23 cellular contexts compared by ENCODE assay signal in genomic region chr6:34743625-34744293, GRCh38. TPM values are rescaled to one million over a fixed set of nuclear protein-coding genes. Genes with fewer than 3 reads are reported as not detected.
A peak's percentile ranks its signal among the peaks of the same experiment; 100 is the strongest.
DNase-seq lines count a peak whose midpoint lies in the region; ATAC-seq and TF ChIP-seq lines count a peak whose summit lies in the region.
"Had no signal": no experiment of that assay in that cellular context is flagged by ENCODE, and none has a peak within 500 bp of the region (broad histone marks: within the 10 kb centered on the region; RNA-seq: fewer than 3 reads in every experiment).

No MANE protein-coding gene starts in this region.

- TF ChIP-seq CTCF in GM12865 (IDR thresholded peaks at IDR 0.05; ENCODE audit: insufficient read depth, low read depth, low read length, missing control alignments) (no peak), hepatocyte (IDR thresholded peaks at IDR 0.05; ENCODE audit: poor library complexity) (no peak)

- no peaks in the 10 kb centered on the region for H3K36me3 ChIP-seq in hepatocyte (replicated peaks; ENCODE audit: insufficient read depth, low read depth)
- H3K36me3 ChIP-seq: BE2C had no signal

- H3K79me2 ChIP-seq in hepatocyte, result no peaks in the 10 kb centered on the region

- intact Hi-C loops in sciatic nerve (cut with DNase I), result no loop called here

- H2AFZ ChIP-seq in hepatocyte, result no peak overlapping the region

- H3K9me2 ChIP-seq in hepatocyte (replicated peaks; ENCODE audit: insufficient read depth), result no peaks in the 10 kb centered on the region

- H3K9me3 ChIP-seq in hepatocyte (ENCODE audit: low read depth), result no peaks in the 10 kb centered on the region
- H3K9me3 ChIP-seq: BE2C had no signal

- no peak overlapping the region for H3K4me3 ChIP-seq in GM12865 (ENCODE audit: low read depth, low read length)
- no peak overlapping the region for H3K4me3 ChIP-seq in hepatocyte
- H3K4me3 ChIP-seq: SK-N-MC had no signal

- H3K4me1 ChIP-seq in hepatocyte (ENCODE audit: insufficient read depth), result peaks cover 18% of the 10 kb centered on the region
- H3K4me1 ChIP-seq: BE2C had no signal

- 88% methylated on average over 7 of the region's 7 CpGs for WGBS in hepatocyte (ENCODE audit: low lambda C conversion rate, missing lambda C conversion rate)

- no peak overlapping the region for H3K4me2 ChIP-seq in hepatocyte

- in situ Hi-C loops in Caki2 (cut with HindIII; ENCODE audit: low pct_unique_long_range_greater_than_20kb, low sequenced_read_pairs), result no loop called here

- ATAC-seq in sciatic nerve, result no peak
- no peak for ATAC-seq in HG03342 (IDR thresholded peaks at IDR 0.05; ENCODE audit: unreplicated experiment)
- ATAC-seq: HCT116, PC-3 had no signal

- DNase-seq in Caki2 (ENCODE audit: low read depth) (peak; percentile 16), GM12865 (ENCODE audit: low read depth) (peak; percentile 22), hepatocyte (ENCODE audit: low spot score) (no peak), sciatic nerve (ENCODE audit: low spot score) (peak; percentile 25), UCSD-AML1 (lab: John Stamatoyannopoulos, UW; ENCODE audit: unreplicated experiment) (no peak), cerebellum (ENCODE audit: low spot score) (no peak)
- DNase-seq: BE2C; CD4-positive, CD25-positive, alpha-beta regulatory T cell; COR-L47; DMS 273 treated with DMSO at 0.1 percent for 48 hours; DND-41; Karpas-422; NCI-H1694 treated with DMSO at 0.1 percent for 48 hours; NCI-H2081 treated with DMSO at 0.1 percent for 48 hours; NCI-H446; NCI-H526; PC-3; SHP77 treated with DMSO at 0.1 percent for 48 hours; SW 1271 had no signal

- H3K27me3 ChIP-seq in hepatocyte, result no peaks in the 10 kb centered on the region
- H3K27me3 ChIP-seq: BE2C had no signal

- H3K27ac ChIP-seq in hepatocyte, result peak overlapping the region; percentile 91
- H3K27ac ChIP-seq: RWPE1, SK-N-MC had no signal

- H4K20me1 ChIP-seq in hepatocyte (ENCODE audit: insufficient read depth, poor library complexity, severe bottlenecking), result no peaks in the 10 kb centered on the region

RNA-seq across cellular contexts. Expression of gene SNRPC, which starts 13.5 kb away (rescaled TPM):
- 468 and 560 TPM in 2 replicates for total RNA-seq in Caki2 (2014; rRNA removed; shearing (Covaris generic); ENCODE audit: low replicate concordance)
- total RNA-seq in hepatocyte (86.9 and 95.2 TPM in 2 replicates), sciatic nerve (38.4 TPM), cerebellum (33.0 TPM)
- 224 and 256 TPM in 2 replicates for polyA plus RNA-seq in hepatocyte

RNA-seq across cellular contexts. Expression of gene ILRUN, which starts 47.2 kb away (rescaled TPM):
- 46.1 and 54.5 TPM in 2 replicates for total RNA-seq in Caki2 (2014; rRNA removed; shearing (Covaris generic); ENCODE audit: low replicate concordance)
- total RNA-seq in hepatocyte, result 55.0 and 61.3 TPM in 2 replicates
- polyA plus RNA-seq in hepatocyte, result 12.7 and 17.8 TPM in 2 replicates
- total RNA-seq in sciatic nerve, result 58.6 TPM
- 19.2 TPM for total RNA-seq in cerebellum

RNA-seq across cellular contexts. Expression of gene BLTP3A, which starts 48.1 kb away (rescaled TPM):
- total RNA-seq in Caki2 (2014; rRNA removed; shearing (Covaris generic); ENCODE audit: low replicate concordance), result 3.5 and 5.6 TPM in 2 replicates
- total RNA-seq in hepatocyte (11.7 and 14.3 TPM in 2 replicates), sciatic nerve (13.6 TPM), cerebellum (11.8 TPM)
- 3.2 and 3.3 TPM in 2 replicates for polyA plus RNA-seq in hepatocyte

Comparison
In these comparisons a context has a peak if more than half of its experiments do, and no peak if none do; other contexts are left out.
1. DNase-seq: peak in Caki2 (single experiment), GM12865 (single experiment) and sciatic nerve (single experiment); none in hepatocyte (single experiment), UCSD-AML1 (single experiment) and cerebellum (single experiment).